Comparison of ENCODE assay signal across 21 cellular contexts in genomic region chr4:96599752-96600151, GRCh38.
"Had no signal": no experiment of that assay in that cellular context is flagged by ENCODE, and none has a peak within 500 bp of the region (broad histone marks: within the 10 kb centered on the region; RNA-seq: fewer than 3 reads in every experiment).

No MANE protein-coding gene starts in this region.

- DNase-seq: activated B cell treated with CpG ODN at 0.5 μM for 24 hours; activated CD4-positive, alpha-beta memory T cell treated with anti-CD3 and anti-CD28 coated beads, Interleukin-2, amount 10 ng/mL, durations not matched to agents 7 days and 5 days; activated CD4-positive, alpha-beta T cell treated with anti-CD3 and anti-CD28 coated beads for 4 hours; activated CD8-positive, alpha-beta memory T cell treated with anti-CD3 and anti-CD28 coated beads, Interleukin-2, amount 10 ng/mL, durations not matched to agents 7 days and 5 days; activated naive CD8-positive, alpha-beta T cell treated with anti-CD3 and anti-CD28 coated beads, Interleukin-2, amount 10 ng/mL, durations not matched to agents 7 days and 5 days; amygdala; caudate nucleus; effector memory CD8-positive, alpha-beta T cell; foreskin fibroblast; glutamatergic neuron; hippocampal formation; lower lobe of right lung; sigmoid colon; stimulated activated CD4-positive, alpha-beta T cell treated with anti-CD3 and anti-CD28 coated beads, Interleukin-4, amount 100 ng/mL, for 4 hours had no signal

- H3K4me1 Mint-ChIP-seq: activated B cell treated with CpG ODN at 0.5 μM for 24 hours; activated CD4-positive, alpha-beta memory T cell treated with anti-CD3 and anti-CD28 coated beads, Interleukin-2, amount 10 ng/mL, durations not matched to agents 7 days and 5 days; activated CD8-positive, alpha-beta memory T cell treated with anti-CD3 and anti-CD28 coated beads, Interleukin-2, amount 10 ng/mL, durations not matched to agents 7 days and 5 days; activated naive CD8-positive, alpha-beta T cell treated with anti-CD3 and anti-CD28 coated beads, Interleukin-2, amount 10 ng/mL, durations not matched to agents 7 days and 5 days; stimulated activated memory B cell treated with anti-CD40 and anti-IgM and Interleukin-4, amounts not matched to agents 10 μg/mL and 1 μg/mL and 100 μg/mL, for 72 hours had no signal

- H3K27me3 ChIP-seq: neutrophil, sigmoid colon had no signal

- H3K4me1 ChIP-seq: lower lobe of right lung, parathyroid adenoma, sigmoid colon had no signal

- H3K9me3 ChIP-seq: lower lobe of right lung, neutrophil, sigmoid colon, thoracic aorta had no signal

- H3K4me3 ChIP-seq: lower lobe of right lung, sigmoid colon, thoracic aorta had no signal

- H3K27me3 Mint-ChIP-seq: activated B cell treated with CpG ODN at 0.5 μM for 24 hours; activated CD4-positive, alpha-beta memory T cell treated with anti-CD3 and anti-CD28 coated beads, Interleukin-2, amount 10 ng/mL, durations not matched to agents 7 days and 5 days; activated CD8-positive, alpha-beta memory T cell treated with anti-CD3 and anti-CD28 coated beads, Interleukin-2, amount 10 ng/mL, durations not matched to agents 7 days and 5 days; activated naive CD8-positive, alpha-beta T cell treated with anti-CD3 and anti-CD28 coated beads, Interleukin-2, amount 10 ng/mL, durations not matched to agents 7 days and 5 days; effector memory CD8-positive, alpha-beta T cell; natural killer cell treated with Interleukin-12 subunit alpha and Interleukin-12 subunit beta and Interleukin-15 and Interleukin-18, amount 100 ng/mL, for 72 hours; stimulated activated memory B cell treated with anti-CD40 and anti-IgM and Interleukin-4, amounts not matched to agents 10 μg/mL and 1 μg/mL and 100 μg/mL, for 72 hours had no signal

- H3K27ac ChIP-seq: epithelial cell of prostate, lower lobe of right lung, neutrophil, parathyroid adenoma, sigmoid colon, thoracic aorta had no signal

- H3K27ac Mint-ChIP-seq: activated B cell treated with CpG ODN at 0.5 μM for 24 hours; activated CD4-positive, alpha-beta memory T cell treated with anti-CD3 and anti-CD28 coated beads, Interleukin-2, amount 10 ng/mL, durations not matched to agents 7 days and 5 days; activated CD8-positive, alpha-beta memory T cell treated with anti-CD3 and anti-CD28 coated beads, Interleukin-2, amount 10 ng/mL, durations not matched to agents 7 days and 5 days; activated naive CD8-positive, alpha-beta T cell treated with anti-CD3 and anti-CD28 coated beads, Interleukin-2, amount 10 ng/mL, durations not matched to agents 7 days and 5 days; effector memory CD8-positive, alpha-beta T cell; natural killer cell treated with Interleukin-12 subunit alpha and Interleukin-12 subunit beta and Interleukin-15 and Interleukin-18, amount 100 ng/mL, for 72 hours; stimulated activated memory B cell treated with anti-CD40 and anti-IgM and Interleukin-4, amounts not matched to agents 10 μg/mL and 1 μg/mL and 100 μg/mL, for 72 hours had no signal

- H3K9me3 Mint-ChIP-seq: activated CD4-positive, alpha-beta memory T cell treated with anti-CD3 and anti-CD28 coated beads, Interleukin-2, amount 10 ng/mL, durations not matched to agents 7 days and 5 days; activated naive CD8-positive, alpha-beta T cell treated with anti-CD3 and anti-CD28 coated beads, Interleukin-2, amount 10 ng/mL, durations not matched to agents 7 days and 5 days; mesothelial cell of epicardium; natural killer cell treated with Interleukin-12 subunit alpha and Interleukin-12 subunit beta and Interleukin-15 and Interleukin-18, amount 100 ng/mL, for 72 hours; stimulated activated memory B cell treated with anti-CD40 and anti-IgM and Interleukin-4, amounts not matched to agents 10 μg/mL and 1 μg/mL and 100 μg/mL, for 72 hours had no signal

- ATAC-seq: activated CD8-positive, alpha-beta memory T cell treated with anti-CD3 and anti-CD28 coated beads, Interleukin-2, amount 10 ng/mL, durations not matched to agents 7 days and 5 days; effector memory CD8-positive, alpha-beta T cell; lower lobe of right lung; natural killer cell treated with Interleukin-12 subunit alpha and Interleukin-12 subunit beta and Interleukin-15 and Interleukin-18, amount 100 ng/mL, for 72 hours; stimulated activated memory B cell treated with anti-CD40 and anti-IgM and Interleukin-4, amounts not matched to agents 10 μg/mL and 1 μg/mL and 100 μg/mL, for 72 hours had no signal

- H3K4me3 Mint-ChIP-seq: activated B cell treated with CpG ODN at 0.5 μM for 24 hours; activated CD4-positive, alpha-beta memory T cell treated with anti-CD3 and anti-CD28 coated beads, Interleukin-2, amount 10 ng/mL, durations not matched to agents 7 days and 5 days; activated CD8-positive, alpha-beta memory T cell treated with anti-CD3 and anti-CD28 coated beads, Interleukin-2, amount 10 ng/mL, durations not matched to agents 7 days and 5 days; activated naive CD8-positive, alpha-beta T cell treated with anti-CD3 and anti-CD28 coated beads, Interleukin-2, amount 10 ng/mL, durations not matched to agents 7 days and 5 days; effector memory CD8-positive, alpha-beta T cell; mesothelial cell of epicardium; natural killer cell treated with Interleukin-12 subunit alpha and Interleukin-12 subunit beta and Interleukin-15 and Interleukin-18, amount 100 ng/mL, for 72 hours; stimulated activated memory B cell treated with anti-CD40 and anti-IgM and Interleukin-4, amounts not matched to agents 10 μg/mL and 1 μg/mL and 100 μg/mL, for 72 hours had no signal

- H3K9ac ChIP-seq: parathyroid adenoma had no signal

- H3K36me3 ChIP-seq: lower lobe of right lung, neutrophil, sigmoid colon, thoracic aorta had no signal

- H3K36me3 Mint-ChIP-seq: activated CD8-positive, alpha-beta memory T cell treated with anti-CD3 and anti-CD28 coated beads, Interleukin-2, amount 10 ng/mL, durations not matched to agents 7 days and 5 days; activated naive CD8-positive, alpha-beta T cell treated with anti-CD3 and anti-CD28 coated beads, Interleukin-2, amount 10 ng/mL, durations not matched to agents 7 days and 5 days; mesothelial cell of epicardium; natural killer cell treated with Interleukin-12 subunit alpha and Interleukin-12 subunit beta and Interleukin-15 and Interleukin-18, amount 100 ng/mL, for 72 hours; stimulated activated memory B cell treated with anti-CD40 and anti-IgM and Interleukin-4, amounts not matched to agents 10 μg/mL and 1 μg/mL and 100 μg/mL, for 72 hours had no signal
